8 cellular contexts compared by ENCODE assay signal in genomic region chr9:106864533-106865143, GRCh38. TPM values are rescaled to one million over a fixed set of nuclear protein-coding genes. Genes with fewer than 3 reads are reported as not detected.
DNase-seq lines count a peak whose midpoint lies in the region; ATAC-seq and TF ChIP-seq lines count a peak whose summit lies in the region.

No MANE protein-coding gene starts in this region.

- H2BK5ac ChIP-seq in mesenchymal stem cell (ENCODE audit: low read depth, low read length, poor library complexity, severe bottlenecking) = no peak overlapping the region

- no peak for TF ChIP-seq CTCF in LNCaP clone FGC (IDR thresholded peaks at IDR 0.05; ENCODE audit: control insufficient read depth, extremely low read depth, insufficient read depth)
- no peak for TF ChIP-seq CTCF in vagina (IDR thresholded peaks at IDR 0.05)

- POLR2A ChIA-PET in CD4-positive, alpha-beta memory T cell (lab: Charles Lee; ENCODE audit: partially characterized antibody) = no interaction called here

- no peak for DNase-seq in CD4-positive, alpha-beta memory T cell
- DNase-seq in LNCaP clone FGC (ENCODE audit: low read depth) (no peak), mesenchymal stem cell (peak; percentile 67), vagina (ENCODE audit: extremely low spot score in 2 of 2) (no peak)
- no peak for DNase-seq in effector CD4-positive, alpha-beta T cell

- no peak overlapping the region for H2BK12ac ChIP-seq in mesenchymal stem cell (ENCODE audit: low read length in 2 of 2)

- no peaks in the 10 kb centered on the region for H3K4me1 ChIP-seq in CD4-positive, alpha-beta memory T cell (ENCODE audit: insufficient read depth, low read length)
- H3K4me1 ChIP-seq in mesenchymal stem cell (ENCODE audit: control insufficient read depth, insufficient read depth, low read depth, low read length) (no peaks in the 10 kb centered on the region), vagina (peaks cover 57% of the 10 kb centered on the region)

- ATAC-seq in HG02642 (IDR thresholded peaks at IDR 0.05; ENCODE audit: poor library complexity, unreplicated experiment) (no peak), GM19328 (IDR thresholded peaks at IDR 0.05; ENCODE audit: unreplicated experiment) (no peak)

- H4K8ac ChIP-seq in mesenchymal stem cell (ENCODE audit: low read length) = no peak overlapping the region

- H3K4me3 ChIP-seq in CD4-positive, alpha-beta memory T cell (ENCODE audit: low read length in 2 of 2) = no peak overlapping the region
- H3K4me3 ChIP-seq in LNCaP clone FGC (ENCODE audit: low read depth, low read length) (peak overlapping the region; percentile 79), mesenchymal stem cell (ENCODE audit: insufficient read depth in 1 of 2, low read depth in 1 of 2, low read length in 2 of 2) (peak overlapping the region; percentile 72 to 95), vagina (peak overlapping the region; percentile 77 to 80)

- peak overlapping the region; percentile 80 to 86 for H3K18ac ChIP-seq in mesenchymal stem cell (ENCODE audit: low read depth in 1 of 2, low read length in 2 of 2)

- H3K23ac ChIP-seq in mesenchymal stem cell (ENCODE audit: low read length in 2 of 2) = peak overlapping the region in 1 of 2 experiments; percentile 64

- peak overlapping the region; percentile 89 for H3K4me2 ChIP-seq in mesenchymal stem cell (ENCODE audit: low read length, poor library complexity, severe bottlenecking)

- H3K79me1 ChIP-seq in mesenchymal stem cell (replicated peaks; ENCODE audit: low read length, poor library complexity, severe bottlenecking) = peaks cover 2% of the 10 kb centered on the region

- peaks cover 0 to 3% of the 10 kb centered on the region in 2 donors for H3K36me3 Mint-ChIP-seq in CD4-positive, alpha-beta memory T cell

- no peak overlapping the region for H3K27ac ChIP-seq in CD4-positive, alpha-beta memory T cell (ENCODE audit: low read depth, low read length)
- H3K27ac ChIP-seq in cingulate gyrus (ENCODE audit: low read depth, low read length) = peak overlapping the region; percentile 83
- peak overlapping the region; percentile 84 for H3K27ac ChIP-seq in mesenchymal stem cell (ENCODE audit: low read length, poor library complexity, severe bottlenecking)
- peak overlapping the region; percentile 91 for H3K27ac ChIP-seq in vagina

- no peak for TF ChIP-seq POLR2A in vagina (IDR thresholded peaks at IDR 0.05)

- H3K9ac ChIP-seq in mesenchymal stem cell (ENCODE audit: low read length) = peak overlapping the region; percentile 91

- CTCF ChIA-PET in CD4-positive, alpha-beta memory T cell (lab: Charles Lee; ENCODE audit: partially characterized antibody) = no interaction called here

- H3K14ac ChIP-seq in mesenchymal stem cell (ENCODE audit: low read length in 2 of 2) = peak overlapping the region in 1 of 2 experiments; percentile 87

- peaks cover 31 to 47% of the 10 kb centered on the region in 2 donors for H3K27me3 Mint-ChIP-seq in CD4-positive, alpha-beta memory T cell

- intact Hi-C loops in CD4-positive, alpha-beta memory T cell (cut with micrococcal nuclease) = no loop called here
- intact Hi-C loops in vagina (cut with DNase I) = loop anchor here (10.0 kb wide), 1 partner anchor 420 kb away; the partner anchor contains the start of gene RAD23B

- H3K27ac Mint-ChIP-seq in CD4-positive, alpha-beta memory T cell = peak overlapping the region in 2 of 7 donors; percentile 16 to 35

- no peak overlapping the region for H4K91ac ChIP-seq in mesenchymal stem cell (ENCODE audit: low read length)

- H3K9me3 ChIP-seq in CD4-positive, alpha-beta memory T cell (ENCODE audit: control insufficient read depth in 1 of 2, low read length in 2 of 2) = no peaks in the 10 kb centered on the region
- H3K9me3 ChIP-seq in mesenchymal stem cell (ENCODE audit: control insufficient read depth, low read length) (no peaks in the 10 kb centered on the region), vagina (no peaks in the 10 kb centered on the region)

- peaks cover 14% of the 10 kb centered on the region for H3K27me3 ChIP-seq in CD4-positive, alpha-beta memory T cell (ENCODE audit: insufficient read depth, low read length)
- peaks cover 0 to 4% of the 10 kb centered on the region in 2 experiments for H3K27me3 ChIP-seq in mesenchymal stem cell (ENCODE audit: control insufficient read depth in 1 of 2, insufficient read depth in 1 of 2, low read length in 2 of 2)
- H3K27me3 ChIP-seq in vagina = no peaks in the 10 kb centered on the region

- peak overlapping the region in 7 of 8 donors; percentile 37 to 81 (median 49) for H3K4me3 Mint-ChIP-seq in CD4-positive, alpha-beta memory T cell

- 33% methylated on average over 5 of the region's 7 CpGs for WGBS in mesenchymal stem cell

- peaks cover 0 to 41% (median 18%) of the 10 kb centered on the region in 8 donors for H3K9me3 Mint-ChIP-seq in CD4-positive, alpha-beta memory T cell

- H3K36me3 ChIP-seq in CD4-positive, alpha-beta memory T cell (ENCODE audit: insufficient read depth, low read length) = no peaks in the 10 kb centered on the region
- H3K36me3 ChIP-seq in mesenchymal stem cell (ENCODE audit: control insufficient read depth in 1 of 2, insufficient read depth in 2 of 2, low read depth in 1 of 2, low read length in 2 of 2) (no peaks in the 10 kb centered on the region), vagina (no peaks in the 10 kb centered on the region)

- H2AK5ac ChIP-seq in mesenchymal stem cell (ENCODE audit: low read length, severe bottlenecking) = no peak overlapping the region

- H2BK15ac ChIP-seq in mesenchymal stem cell (ENCODE audit: low read depth, poor library complexity, severe bottlenecking) = no peak overlapping the region

- peak overlapping the region; percentile 74 for H2BK120ac ChIP-seq in mesenchymal stem cell (ENCODE audit: low read depth, low read length)

- H2AFZ ChIP-seq in mesenchymal stem cell (ENCODE audit: low read depth, low read length) = peak overlapping the region; percentile 8

- peaks cover 0 to 27% (median 3%) of the 10 kb centered on the region in 4 donors for H3K4me1 Mint-ChIP-seq in CD4-positive, alpha-beta memory T cell

- peak overlapping the region in 1 of 2 experiments; percentile 90 for H3K4ac ChIP-seq in mesenchymal stem cell (ENCODE audit: low read depth in 1 of 2, low read length in 2 of 2)

RNA-seq across cellular contexts. Expression of gene ZNF462, which starts 1.7 kb away (rescaled TPM):
- 1 to 10 TPM; 1.0 to 2.8 TPM for total RNA-seq in CD4-positive, alpha-beta memory T cell
- polyA plus RNA-seq in CD4-positive, alpha-beta memory T cell = 1 to 10 TPM in 1 of 2 donors, not detected in 1; 1.8 TPM
- 5.2 TPM for polyA plus RNA-seq in mesenchymal stem cell (2013, experiment 1 of 2)
- 5.1 TPM for polyA plus RNA-seq in mesenchymal stem cell (2013, experiment 2 of 2)
- 28.5 TPM for total RNA-seq in vagina

Comparison
In these comparisons a context has a peak if more than half of its experiments do, and no peak if none do; other contexts are left out.
1. H3K4me3 ChIP-seq: peak in LNCaP clone FGC (single experiment), mesenchymal stem cell (2 of 2) and vagina (2 of 2); none in CD4-positive, alpha-beta memory T cell (0 of 2).